ENCODE assay signal across 8 cellular contexts in genomic region chr2:230124792-230125452, GRCh38. TPM values are rescaled to one million over a fixed set of nuclear protein-coding genes. Genes with fewer than 3 reads are reported as not detected.
A peak's percentile ranks its signal among the peaks of the same experiment; 100 is the strongest.
DNase-seq lines count a peak whose midpoint lies in the region; ATAC-seq and TF ChIP-seq lines count a peak whose summit lies in the region.

No MANE protein-coding gene starts in this region.

- H3K27ac ChIP-seq in lung (ENCODE audit: low read depth in 1 of 2, low read length in 1 of 2) (no peak overlapping the region), gastroesophageal sphincter (no peak overlapping the region)

- DNase-seq in EL (peak; percentile 31), RPMI7951 (ENCODE audit: low read depth) (peak; percentile 44), lung (ENCODE audit: low spot score) (peak; percentile 36), NCI-H146 (lab: John Stamatoyannopoulos, UW) (no peak), ureter (ENCODE audit: low spot score) (no peak)
- DNase-seq in activated CD4-positive, alpha-beta T cell treated with anti-CD3 and anti-CD28 coated beads for 48 hours: no peak

- WGBS in lung, 2 donors: 21 to 40% methylated on average over 10 of the region's 10 CpGs
- WGBS in gastroesophageal sphincter (ENCODE audit: low coverage in 1 of 2), 2 donors: 53 to 72% methylated on average over 5 to 10 of the region's 10 CpGs

- H3K9me3 ChIP-seq in lung (ENCODE audit: control insufficient read depth in 2 of 2, insufficient read depth in 1 of 2, low read length in 1 of 2) (peaks cover 0 to 4% of the 10 kb centered on the region in 2 donors), gastroesophageal sphincter (peaks cover 0 to 2% (median 0%) of the 10 kb centered on the region in 3 donors)

- no peaks in the 10 kb centered on the region for H3K27me3 ChIP-seq in lung (ENCODE audit: control insufficient read depth, insufficient read depth)
- H3K27me3 ChIP-seq in gastroesophageal sphincter: no peaks in the 10 kb centered on the region

- no peak for TF ChIP-seq EP300 in gastroesophageal sphincter (IDR thresholded peaks at IDR 0.05)

- H3K4me1 ChIP-seq in lung (ENCODE audit: control insufficient read depth in 2 of 2, insufficient read depth in 2 of 2, low read length in 2 of 2): peaks cover 0 to 4% of the 10 kb centered on the region in 2 donors
- H3K4me1 ChIP-seq in gastroesophageal sphincter: peaks cover 0 to 9% (median 0%) of the 10 kb centered on the region in 3 donors

- no peak for TF ChIP-seq POLR2A in gastroesophageal sphincter (IDR thresholded peaks at IDR 0.05)

- TF ChIP-seq CTCF in lung (IDR thresholded peaks at IDR 0.05; ENCODE audit: control extremely low read depth, extremely low read depth): no peak
- no peak for TF ChIP-seq CTCF in gastroesophageal sphincter (IDR thresholded peaks at IDR 0.05)

- H3K36me3 ChIP-seq in lung (ENCODE audit: control insufficient read depth in 2 of 2, insufficient read depth in 2 of 2, low read length in 2 of 2): no peaks in the 10 kb centered on the region
- H3K36me3 ChIP-seq in gastroesophageal sphincter: no peaks in the 10 kb centered on the region

- ATAC-seq in HG02759 (IDR thresholded peaks at IDR 0.05; ENCODE audit: unreplicated experiment) (peak; percentile 67), lung (ENCODE audit: insufficient read depth, low FRiP score) (peak; percentile 47), gastroesophageal sphincter (no peak)

- H3K4me3 ChIP-seq in lung (no peak overlapping the region), gastroesophageal sphincter (no peak overlapping the region)

RNA-seq across cellular contexts. Expression of gene SLC16A14, which starts 56.2 kb away (rescaled TPM):
- total RNA-seq in RPMI7951 (2014; rRNA removed; shearing (Covaris generic)): not detected in 2 replicates
- 1 to 10 TPM; 5.2 to 8.2 TPM for total RNA-seq in lung
- 1 to 10 TPM in 1 of 2 donors, under 1 TPM in 1; 0.85 to 1.7 TPM for polyA plus RNA-seq in lung
- total RNA-seq in ureter: 9.2 TPM
- 1 to 10 TPM in 3 of 4 donors, under 1 TPM in 1; 0.85 to 4.1 (median 2.7) TPM for total RNA-seq in gastroesophageal sphincter

Comparison
In these comparisons a context has a peak if more than half of its experiments do, and no peak if none do; other contexts are left out.
1. DNase-seq: peak in EL (single experiment), RPMI7951 (single experiment) and lung (single experiment); none in NCI-H146 (single experiment), ureter (single experiment) and activated CD4-positive, alpha-beta T cell treated with anti-CD3 and anti-CD28 coated beads for 48 hours (single experiment).